ENCODE assay signal across 26 cellular contexts in the genomic region with DNA sequence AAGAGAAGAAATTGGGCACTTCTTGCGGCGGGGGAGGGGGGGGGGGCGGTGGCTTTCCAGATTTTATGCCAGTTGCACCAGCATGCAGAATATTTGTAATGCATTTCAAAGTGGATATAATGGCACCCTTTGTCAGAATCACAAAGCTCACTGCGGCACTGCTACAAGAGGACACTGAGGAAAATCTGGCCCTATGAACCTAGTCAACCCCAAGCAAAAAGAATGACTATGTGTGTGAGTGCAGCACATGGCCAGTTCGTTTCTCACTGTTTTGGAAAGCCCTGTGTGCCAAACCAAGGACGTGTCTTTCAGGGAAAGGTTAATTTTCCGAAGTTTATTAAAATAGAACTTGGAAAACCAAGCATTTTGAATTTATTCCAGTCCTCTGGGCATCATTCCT.
DNase-seq lines count a peak whose midpoint lies in the region; ATAC-seq and TF ChIP-seq lines count a peak whose summit lies in the region.
"Had no signal": no experiment of that assay in that cellular context is flagged by ENCODE, and none has a peak within 500 bp of the region (broad histone marks: within the 10 kb centered on the region; RNA-seq: fewer than 3 reads in every experiment).

No MANE protein-coding gene starts in this region.

- H3K4me3 ChIP-seq in dorsolateral prefrontal cortex (peak overlapping the region in 14 of 59 donors; percentile 2 to 40 (median 12)), gastrocnemius medialis (no peak overlapping the region), right lobe of liver (no peak overlapping the region)
- H3K4me3 ChIP-seq: GM12878, GM23338, HAP-1, SJSA1 had no signal

- WGBS in right lobe of liver (ENCODE audit: insufficient coverage, low coverage, low lambda C conversion rate, missing lambda C conversion rate): 52% methylated on average over 5 of the region's 7 CpGs

- peak in 1 of 56 donors; percentile 11 for TF ChIP-seq CTCF in dorsolateral prefrontal cortex (IDR thresholded peaks at IDR 0.05 in 54 of 56, conservative IDR thresholded peaks at IDR 0.05 in 2 of 56; ENCODE audit: low read depth in 1 of 56, partially characterized antibody in 56 of 56)
- TF ChIP-seq CTCF in gastrocnemius medialis (IDR thresholded peaks at IDR 0.05 in 4 of 5, conservative IDR thresholded peaks at IDR 0.05 in 1 of 5): no peak
- no peak for TF ChIP-seq CTCF in right lobe of liver (IDR thresholded peaks at IDR 0.05)

- H3K27me3 ChIP-seq in dorsolateral prefrontal cortex (no peaks in the 10 kb centered on the region), gastrocnemius medialis (no peaks in the 10 kb centered on the region), right lobe of liver (no peaks in the 10 kb centered on the region)
- H3K27me3 ChIP-seq: SJSA1 had no signal

- ATAC-seq in sciatic nerve: peak; percentile 77
- ATAC-seq in gastrocnemius medialis: no peak
- no peak for ATAC-seq in right lobe of liver
- no peak for ATAC-seq in HG03565 (IDR thresholded peaks at IDR 0.05; ENCODE audit: unreplicated experiment)
- ATAC-seq: GM12878, GM23338, HepG2 had no signal

- H3K4me1 ChIP-seq in gastrocnemius medialis (no peaks in the 10 kb centered on the region), right lobe of liver (no peaks in the 10 kb centered on the region)
- H3K4me1 ChIP-seq: SJSA1 had no signal

- H3K9me3 ChIP-seq in gastrocnemius medialis (no peaks in the 10 kb centered on the region), right lobe of liver (no peaks in the 10 kb centered on the region)
- H3K9me3 ChIP-seq: HAP-1, SJSA1 had no signal

- H3K27ac ChIP-seq in dorsolateral prefrontal cortex (peak overlapping the region in 40 of 59 donors; percentile 4 to 82 (median 66)), gastrocnemius medialis (no peak overlapping the region), right lobe of liver (no peak overlapping the region)
- H3K27ac ChIP-seq: HL-60, SJSA1 had no signal

- H3K36me3 ChIP-seq in gastrocnemius medialis (no peaks in the 10 kb centered on the region), right lobe of liver (no peaks in the 10 kb centered on the region)
- H3K36me3 ChIP-seq: HAP-1, SJSA1 had no signal

- intact Hi-C loops in dorsolateral prefrontal cortex (cut with DNase I) (loop anchor here (5.0 to 10.0 kb wide), 3 partner anchors 173 to 471 kb away; partner anchors contain the start of gene PLXDC2 (in 2 of the 2)), sciatic nerve (cut with DNase I) (no loop called here), gastrocnemius medialis (cut with DNase I; ENCODE audit: low total_unique reads) (no loop called here), right lobe of liver (cut with DNase I) (no loop called here)

- in situ Hi-C loops in gastrocnemius medialis (cut with MboI; ENCODE audit: low sequenced_read_pairs in 4 of 4): no loop called here

- TF ChIP-seq POLR2A in gastrocnemius medialis (IDR thresholded peaks at IDR 0.05) (no peak), right lobe of liver (IDR thresholded peaks at IDR 0.05) (no peak)

- DNase-seq in NCI-H446 treated with DMSO at 0.1 percent for 48 hours (lab: John Stamatoyannopoulos, UW) (peak; percentile 19), dorsolateral prefrontal cortex (peak in 3 of 10 donors; percentile 21 to 54 (median 49)), midbrain (lab: John Stamatoyannopoulos, UW) (peak; percentile 77), sciatic nerve (ENCODE audit: low spot score) (no peak), HuH-7 (ENCODE audit: low spot score) (no peak), gastrocnemius medialis (no peak), right lobe of liver (no peak)
- DNase-seq: CD4-positive, alpha-beta T cell; COR-L47; DMS 273 treated with DMSO at 0.1 percent for 48 hours; DMS79 treated with DMSO at 0.1 percent for 48 hours; KG1; NCI-H1092; NCI-H146; NCI-H2029; NCI-H2171; NCI-H345; NCI-H524 treated with DMSO at 0.1 percent for 48 hours; OCI-M1 had no signal

Comparison
In these comparisons a context has a peak if more than half of its experiments do, and no peak if none do; other contexts are left out.
1. DNase-seq: peak in NCI-H446 treated with DMSO at 0.1 percent for 48 hours (single experiment) and midbrain (single experiment); none in sciatic nerve (single experiment), HuH-7 (single experiment), gastrocnemius medialis (0 of 2) and right lobe of liver (0 of 3).
2. H3K27ac ChIP-seq: peak in dorsolateral prefrontal cortex (40 of 59); none in gastrocnemius medialis (0 of 4) and right lobe of liver (0 of 3).
3. intact Hi-C loops: an anchor here in dorsolateral prefrontal cortex (5.0 to 10.0 kb wide); none called in sciatic nerve, gastrocnemius medialis and right lobe of liver.